8 cellular contexts compared by ENCODE assay signal in genomic region chrX:153934473-153935325, GRCh38. TPM values are rescaled to one million over a fixed set of nuclear protein-coding genes. Genes with fewer than 3 reads are reported as not detected.
DNase-seq lines count a peak whose midpoint lies in the region; ATAC-seq and TF ChIP-seq lines count a peak whose summit lies in the region.

Gene NAA10 (minus strand): TSS chrX:153935037. CDS start chrX:153934904, 133 bp downstream.

- H3K27ac ChIP-seq in SU-DHL-6 (ENCODE audit: low read depth, low read length) (peak within 1 kb of the TSS; percentile 51), left ventricle myocardium inferior (replicated peaks) (peak within 1 kb of the TSS; percentile 82)

- peaks cover 5% of the 10 kb centered on the region for H3K4me1 ChIP-seq in Loucy (ENCODE audit: insufficient read depth, low read length, poor library complexity, severe bottlenecking)
- peaks cover 27% of the 10 kb centered on the region for H3K4me1 ChIP-seq in left ventricle myocardium inferior

- H3K9ac ChIP-seq in Loucy (ENCODE audit: low read depth, low read length, poor library complexity, severe bottlenecking) (peak within 1 kb of the TSS; percentile 81), SU-DHL-6 (ENCODE audit: low read length) (peak within 1 kb of the TSS; percentile 96)

- H3K4me2 ChIP-seq in Loucy (ENCODE audit: low read depth, low read length, poor library complexity, severe bottlenecking) (peak within 1 kb of the TSS; percentile 89), SU-DHL-6 (ENCODE audit: low read depth, low read length, poor library complexity, severe bottlenecking) (peak within 1 kb of the TSS; percentile 93)

- H3F3A ChIP-seq in Loucy (ENCODE audit: low read depth): no peaks in the 10 kb centered on the region
- 0 out of 2 replicates have a peak, but pooled peaks cover 5% of the 10 kb centered on the region for H3F3A ChIP-seq in SU-DHL-6 (ENCODE audit: insufficient read depth)

- DNase-seq in GM06990 (ENCODE audit: extremely low read depth, insufficient read length) (peak; percentile 88), H4 (ENCODE audit: low spot score) (peak; percentile 56), amygdala (lab: John Stamatoyannopoulos, UW) (peak in 39 of 56 donors; percentile 9 to 75 (median 38)), left ventricle myocardium inferior (peak; percentile 76), posterior cingulate gyrus (peak; percentile 38 to 96 (median 58))

- peaks cover 42% of the 10 kb centered on the region for H3K79me2 ChIP-seq in Loucy (ENCODE audit: insufficient read depth, low read length)
- H3K79me2 ChIP-seq in SU-DHL-6 (ENCODE audit: insufficient read depth, low read length): peaks cover 19% of the 10 kb centered on the region

- no peak within 1 kb of the TSS for H2AFZ ChIP-seq in Loucy (ENCODE audit: low read length)
- H2AFZ ChIP-seq in SU-DHL-6 (ENCODE audit: low read depth, low read length, severe bottlenecking): peak within 1 kb of the TSS; percentile 85

- ATAC-seq in HG03378 (IDR thresholded peaks at IDR 0.05; ENCODE audit: unreplicated experiment): no peak

- H3K27me3 ChIP-seq in GM06990 (replicated peaks; ENCODE audit: control insufficient read depth, insufficient read depth, low read length): no peaks in the 10 kb centered on the region
- no peaks in the 10 kb centered on the region for H3K27me3 ChIP-seq in Loucy (ENCODE audit: insufficient read depth, low read length, poor library complexity, severe bottlenecking)
- H3K27me3 ChIP-seq in SU-DHL-6 (ENCODE audit: low read length): no peaks in the 10 kb centered on the region
- H3K27me3 ChIP-seq in left ventricle myocardium inferior (ENCODE audit: low read depth): no peaks in the 10 kb centered on the region

- intact Hi-C loops in left ventricle myocardium inferior (cut with micrococcal nuclease): no loop called here
- intact Hi-C loops in posterior cingulate gyrus (cut with DNase I): no loop called here

- H3K36me3 ChIP-seq in GM06990 (ENCODE audit: control insufficient read depth, insufficient read depth, low read length) (peaks cover 3% of the 10 kb centered on the region), Loucy (ENCODE audit: insufficient read depth, low read length) (no peaks in the 10 kb centered on the region), SU-DHL-6 (ENCODE audit: low read length) (no peaks in the 10 kb centered on the region), left ventricle myocardium inferior (peaks cover 29% of the 10 kb centered on the region)

- H4K20me1 ChIP-seq in Loucy (ENCODE audit: insufficient read depth, low read length, poor library complexity, severe bottlenecking): no peaks in the 10 kb centered on the region
- no peaks in the 10 kb centered on the region for H4K20me1 ChIP-seq in SU-DHL-6 (ENCODE audit: low read depth, low read length)

- H3K9me3 ChIP-seq in Loucy (ENCODE audit: insufficient read depth, low read depth, low read length) (no peaks in the 10 kb centered on the region), SU-DHL-6 (ENCODE audit: insufficient read depth, low read length) (no peaks in the 10 kb centered on the region), left ventricle myocardium inferior (replicated peaks) (no peaks in the 10 kb centered on the region)

- H3K9me2 ChIP-seq in Loucy (replicated peaks; ENCODE audit: low read depth, low read length) (no peaks in the 10 kb centered on the region), SU-DHL-6 (replicated peaks; ENCODE audit: insufficient read depth, low read length) (no peaks in the 10 kb centered on the region)

- TF ChIP-seq CTCF in GM06990 (IDR thresholded peaks at IDR 0.05; ENCODE audit: insufficient read depth, low read length, poor library complexity, severe bottlenecking): no peak
- TF ChIP-seq CTCF in Loucy (conservative IDR thresholded peaks at IDR 0.05; ENCODE audit: low read length): no peak
- TF ChIP-seq CTCF in SU-DHL-6 (IDR thresholded peaks at IDR 0.05; ENCODE audit: insufficient read depth, low read length, poor library complexity, severe bottlenecking): no peak
- no peak for TF ChIP-seq CTCF in left ventricle myocardium inferior (IDR thresholded peaks at IDR 0.05; ENCODE audit: borderline replicate concordance)

- peak within 1 kb of the TSS; percentile 81 for H3K4me3 ChIP-seq in GM06990 (replicated peaks; ENCODE audit: low read depth, low read length)
- peak within 1 kb of the TSS; percentile 81 for H3K4me3 ChIP-seq in Loucy (ENCODE audit: low read length, poor library complexity, severe bottlenecking)
- H3K4me3 ChIP-seq in SU-DHL-6 (ENCODE audit: insufficient read depth, low read length, poor library complexity, severe bottlenecking): peak within 1 kb of the TSS; percentile 84
- peak within 1 kb of the TSS; percentile 79 for H3K4me3 ChIP-seq in left ventricle myocardium inferior

RNA-seq across cellular contexts. Expression of gene NAA10, which starts in this region (rescaled TPM):
- 167 and 216 TPM in 2 replicates for total RNA-seq in H4 (2014; rRNA removed; shearing (Covaris generic))
- total RNA-seq in left ventricle myocardium inferior: 67.1 TPM

Comparison
In these comparisons a context has a peak if more than half of its experiments do, and no peak if none do; other contexts are left out.
1. DNase-seq: peak in every context shown above with its lines; median percentile 88 in GM06990; 76 in left ventricle myocardium inferior; 58 in posterior cingulate gyrus; 56 in H4; 38 in amygdala.